Comparison of ENCODE assay signal across 9 cellular contexts in genomic region chr3:17714473-17714872, GRCh38.
"Had no signal": no experiment of that assay in that cellular context is flagged by ENCODE, and none has a peak within 500 bp of the region (broad histone marks: within the 10 kb centered on the region; RNA-seq: fewer than 3 reads in every experiment).

No MANE protein-coding gene starts in this region.

- FAIRE-seq: HepG2 had no signal

- DNase-seq: GM23248, GOT3, H7, KG1 had no signal

- H3K27me3 Mint-ChIP-seq: IgD-negative memory B cell had no signal

- H3K27ac ChIP-seq: GM23248, HL-60 had no signal

- H3K4me1 ChIP-seq: HAP-1 had no signal

- H3K9ac ChIP-seq: GM23248 had no signal

- H3K36me3 ChIP-seq: HAP-1 had no signal

- H3K9me3 ChIP-seq: HAP-1 had no signal

- H3K4me3 Mint-ChIP-seq: IgD-negative memory B cell had no signal

- H2AFZ ChIP-seq: GM23248 had no signal

- ATAC-seq: HCT116, HepG2 had no signal

- H3K27ac Mint-ChIP-seq: IgD-negative memory B cell had no signal

- H3K4me3 ChIP-seq: GM23248, HAP-1 had no signal
